Comparison of ENCODE assay signal across 8 cellular contexts in the genomic region with DNA sequence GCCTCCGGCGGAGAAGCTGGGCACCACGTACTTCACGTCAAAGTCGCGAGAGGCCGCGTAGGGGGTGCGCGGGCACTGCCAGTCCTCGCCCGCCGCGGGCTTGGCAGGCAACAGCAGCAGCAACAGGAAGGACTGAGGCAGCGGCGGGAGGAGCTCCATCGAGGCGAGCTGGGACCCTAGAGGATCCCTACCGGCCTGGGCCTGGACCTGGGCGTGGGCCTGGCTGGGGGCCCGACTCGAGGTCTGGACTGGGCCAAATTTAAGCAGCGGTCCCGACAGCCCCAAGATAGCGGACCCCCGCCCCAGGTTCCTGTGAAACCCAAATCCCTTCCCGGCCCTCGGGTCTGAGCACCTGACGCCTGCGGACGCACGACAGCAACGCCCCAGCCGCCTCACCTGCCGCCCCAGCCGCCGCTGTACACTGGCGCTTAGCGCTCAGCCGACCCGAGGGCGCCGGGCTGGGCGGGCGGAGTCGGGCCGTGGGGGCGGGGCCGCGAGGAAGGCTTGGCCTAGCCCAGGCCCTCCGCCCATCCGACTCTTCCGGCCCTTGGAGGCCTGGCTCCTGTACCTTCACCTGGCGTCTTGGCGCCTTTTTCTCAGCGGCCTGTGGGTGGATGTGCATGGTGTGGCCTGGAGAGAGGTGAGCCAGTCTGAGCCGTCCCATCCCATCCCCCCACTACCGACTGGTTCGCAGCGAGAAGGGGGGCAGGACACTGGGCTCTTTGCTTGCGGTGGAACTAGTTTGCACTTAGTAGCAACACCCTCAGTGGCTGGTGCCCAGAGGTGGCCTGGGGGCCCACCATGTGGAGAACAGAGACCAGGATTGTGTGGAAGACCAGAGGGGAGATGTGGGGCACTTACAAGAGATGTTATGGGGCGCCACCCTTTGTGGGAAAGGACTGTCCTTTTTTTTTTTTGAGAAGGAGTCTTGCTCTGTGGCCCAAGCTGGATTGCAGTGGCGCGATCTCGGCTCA. TPM values are rescaled to one million over a fixed set of nuclear protein-coding genes. Genes with fewer than 3 reads are reported as not detected.
A peak's percentile ranks its signal among the peaks of the same experiment; 100 is the strongest.
DNase-seq lines count a peak whose midpoint lies in the region; ATAC-seq lines count a peak whose summit lies in the region.

TSS of gene MST1R (minus strand) at position 423 of the 974 bp plus-strand sequence. CDS start at position 159, 264 bp downstream.

- H3K79me2 ChIP-seq in ACC112 (ENCODE audit: control insufficient read depth, insufficient read depth, low read length, unreplicated experiment): no peaks in the 10 kb centered on the region

- peak within 1 kb of the TSS; percentile 43 for H2AFZ ChIP-seq in ACC112 (ENCODE audit: low read length, unreplicated experiment)

- no peaks in the 10 kb centered on the region for H3K27me3 ChIP-seq in ACC112 (ENCODE audit: insufficient read depth, low read length)

- ATAC-seq in GM19351 (IDR thresholded peaks at IDR 0.05; ENCODE audit: unreplicated experiment): peak; percentile 81

- H3K36me3 ChIP-seq in ACC112 (ENCODE audit: insufficient read depth, low read length) (no peaks in the 10 kb centered on the region), KOPT-K1 (ENCODE audit: insufficient read depth, low read length) (peaks cover 2% of the 10 kb centered on the region; the same call in 1 of the 2 replicates)

- peak within 1 kb of the TSS; percentile 46 for H3K4me3 ChIP-seq in ACC112 (ENCODE audit: low read depth, low read length)

- H3K27ac ChIP-seq in ACC112 (ENCODE audit: low read depth, low read length) (no peak within 1 kb of the TSS), KOPT-K1 (ENCODE audit: low read depth, low read length, poor library complexity, severe bottlenecking) (peak within 1 kb of the TSS; percentile 87)

- H3K4me1 ChIP-seq in ACC112 (ENCODE audit: control insufficient read depth, insufficient read depth, low read length, unreplicated experiment): peaks cover 22% of the 10 kb centered on the region

- H3K9me3 ChIP-seq in KOPT-K1 (ENCODE audit: insufficient read depth, low read length, poor library complexity, severe bottlenecking): no peaks in the 10 kb centered on the region

- peak; percentile 79 for DNase-seq in activated CD4-positive, alpha-beta T cell treated with anti-CD3 and anti-CD28 coated beads, Interleukin-2, amount 50 U/mL, for 1 hour
- peak; percentile 75 for DNase-seq in effector CD4-positive, alpha-beta T cell
- DNase-seq in mucosa of gallbladder (ENCODE audit: low spot score) (peak; percentile 87), DMS 273 (lab: John Stamatoyannopoulos, UW; ENCODE audit: unreplicated experiment) (no peak)
- peak; percentile 67 to 75 for DNase-seq in stimulated activated CD8-positive, alpha-beta memory T cell treated with anti-CD3 and anti-CD28 coated beads, Interleukin-7, amount 100 ng/mL, for 48 hours (ENCODE audit: extremely low read depth in 1 of 2, low read depth in 1 of 2)

RNA-seq across cellular contexts. Expression of gene MST1R, which starts in this region (rescaled TPM):
- 131 TPM for total RNA-seq in mucosa of gallbladder
